ENCODE assay signal across 8 cellular contexts in genomic region chr4:47463235-47463956, GRCh38. TPM values are rescaled to one million over a fixed set of nuclear protein-coding genes. Genes with fewer than 3 reads are reported as not detected.
A peak's percentile ranks its signal among the peaks of the same experiment; 100 is the strongest.
DNase-seq lines count a peak whose midpoint lies in the region; ATAC-seq lines count a peak whose summit lies in the region.

Gene COMMD8, minus strand, starts transcription at chr4:47463702. Its CDS starts 51 bp downstream, at chr4:47463651.

- H3K9me3 ChIP-seq in aorta (ENCODE audit: control insufficient read depth, low read length) = no peaks in the 10 kb centered on the region

- intact Hi-C loops in aorta (cut with DNase I) = loop anchor here (1.0 to 2.0 kb wide), 3 partner anchors 15 to 101 kb away; no protein-coding TSS in a partner anchor

- ATAC-seq in GM18508 (IDR thresholded peaks at IDR 0.05; ENCODE audit: insufficient read depth, unreplicated experiment) (peak; percentile 82), HG03025 (IDR thresholded peaks at IDR 0.05; ENCODE audit: low FRiP score, unreplicated experiment) (peak; percentile 96), aorta (ENCODE audit: low FRiP score) (peak; percentile 100)

- H3K27ac ChIP-seq in rectal smooth muscle tissue (ENCODE audit: low read depth, low read length) (peak within 1 kb of the TSS; percentile 78), aorta (ENCODE audit: low read depth in 1 of 2, low read length in 2 of 2) (peak within 1 kb of the TSS; percentile 8 to 48)

- no peaks in the 10 kb centered on the region for H3K27me3 ChIP-seq in rectal smooth muscle tissue (ENCODE audit: control insufficient read depth, insufficient read depth, low read length)
- no peaks in the 10 kb centered on the region for H3K27me3 ChIP-seq in aorta (ENCODE audit: control insufficient read depth in 1 of 2, insufficient read depth in 2 of 2, low read length in 1 of 2)

- H3K4me1 ChIP-seq in rectal smooth muscle tissue (ENCODE audit: control insufficient read depth, insufficient read depth, low read length) (peaks cover 3% of the 10 kb centered on the region), aorta (ENCODE audit: control insufficient read depth in 1 of 2, insufficient read depth in 2 of 2, low read length in 2 of 2) (no peaks in the 10 kb centered on the region)

- peak within 1 kb of the TSS; percentile 20 for H3K9ac ChIP-seq in rectal smooth muscle tissue (ENCODE audit: low read length)

- 0 to 1% methylated on average over 51 of the region's 51 CpGs for WGBS in aorta, 2 donors

- H3K4me3 ChIP-seq in rectal smooth muscle tissue (ENCODE audit: low read length) (peak within 1 kb of the TSS; percentile 88), aorta (ENCODE audit: low read length in 2 of 2) (peak within 1 kb of the TSS; percentile 39 to 78)

- DNase-seq in NCI-H2029 treated with DMSO at 0.1 percent for 48 hours (lab: John Stamatoyannopoulos, UW) (peak; percentile 74), T-helper 9 cell (peak; percentile 96), astrocyte of the hippocampus (ENCODE audit: low read depth, low spot score) (peak; percentile 98), hepatic stellate cell (ENCODE audit: low spot score) (peak; percentile 91), aorta (peak; percentile 98 to 99)

- no peaks in the 10 kb centered on the region for H3K36me3 ChIP-seq in rectal smooth muscle tissue (ENCODE audit: control insufficient read depth, insufficient read depth, low read length)
- H3K36me3 ChIP-seq in aorta (ENCODE audit: control insufficient read depth in 1 of 2, insufficient read depth in 2 of 2, low read length in 1 of 2) = no peaks in the 10 kb centered on the region

RNA-seq across cellular contexts. Expression of gene COMMD8, which starts in this region (rescaled TPM):
- 10 to 100 TPM in 1 of 2 donors, 1 to 10 TPM in 1; 10.0 to 11.7 TPM for total RNA-seq in aorta
- polyA plus RNA-seq in aorta = 10 to 100 TPM; 19.7 to 29.8 TPM

Comparison
In these comparisons a context has a peak if more than half of its experiments do, and no peak if none do; other contexts are left out.
1. Peak in every context shown above with its lines: DNase-seq, ATAC-seq, H3K4me3 ChIP-seq and H3K27ac ChIP-seq.